Comparison of ENCODE assay signal across 9 cellular contexts in the genomic region with DNA sequence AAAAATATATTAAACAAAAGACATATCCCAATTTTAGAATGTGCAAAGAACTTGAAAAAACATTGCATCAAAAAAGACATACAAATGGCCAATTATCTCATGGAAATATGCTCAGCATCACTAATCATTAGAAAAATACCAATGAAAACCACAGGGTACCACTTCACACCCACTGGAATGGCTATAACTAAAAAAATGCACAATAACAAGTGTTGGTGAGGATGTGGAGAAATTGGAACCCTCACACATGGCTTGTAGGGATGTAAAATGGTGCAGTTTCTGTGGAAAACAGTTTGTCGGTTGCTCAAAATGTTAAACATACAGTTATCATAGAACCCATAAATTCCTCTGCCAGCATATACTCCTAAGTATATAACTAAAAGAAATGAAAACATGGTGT. TPM values are rescaled to one million over a fixed set of nuclear protein-coding genes. Genes with fewer than 3 reads are reported as not detected.
DNase-seq lines count a peak whose midpoint lies in the region; ATAC-seq and TF ChIP-seq lines count a peak whose summit lies in the region.
"Had no signal": no experiment of that assay in that cellular context is flagged by ENCODE, and none has a peak within 500 bp of the region (broad histone marks: within the 10 kb centered on the region; RNA-seq: fewer than 3 reads in every experiment).

No MANE protein-coding gene starts in this region.

- no peak overlapping the region for H3K27ac Mint-ChIP-seq in progenitor cell of endocrine pancreas

- H3K9ac ChIP-seq in HCT116 (ENCODE audit: low read length) (0 out of 2 replicates have a peak overlapping the region, but pooled peaks have one; percentile 95), SU-DHL-6 (ENCODE audit: low read length) (no peak overlapping the region)

- no peak for ATAC-seq in HCT116
- ATAC-seq in HG02885 (IDR thresholded peaks at IDR 0.05; ENCODE audit: poor library complexity, unreplicated experiment): no peak

- peaks cover 3% of the 10 kb centered on the region for H3K27me3 Mint-ChIP-seq in progenitor cell of endocrine pancreas

- DNase-seq in HCT116 (ENCODE audit: low read depth, low spot score): no peak
- no peak for DNase-seq in epithelial cell of prostate (ENCODE audit: low read depth, low spot score)
- DNase-seq in progenitor cell of endocrine pancreas (ENCODE audit: low spot score, unreplicated experiment): no peak
- DNase-seq in mucosa of gallbladder (ENCODE audit: low spot score): no peak
- DNase-seq in dermis blood vessel endothelial cell: no peak

- H3K9me2 ChIP-seq in HCT116 (ENCODE audit: insufficient read depth) (no peaks in the 10 kb centered on the region), SU-DHL-6 (replicated peaks; ENCODE audit: insufficient read depth, low read length) (no peaks in the 10 kb centered on the region)

- H3K4me2 ChIP-seq in HCT116 (ENCODE audit: low read length) (peak overlapping the region; percentile 76), SU-DHL-6 (ENCODE audit: low read depth, low read length, poor library complexity, severe bottlenecking) (peak overlapping the region; percentile 89)

- H4K20me1 ChIP-seq in HCT116 (ENCODE audit: insufficient read depth) (no peaks in the 10 kb centered on the region), SU-DHL-6 (ENCODE audit: low read depth, low read length) (no peaks in the 10 kb centered on the region)

- no TSS peak for BruUV-seq in HCT116 (replicated peaks; lab: Mats Ljungman, UMichigan)

- 0 out of 2 replicates have a peak, but pooled peaks cover 8% of the 10 kb centered on the region for H3F3A ChIP-seq in SU-DHL-6 (ENCODE audit: insufficient read depth)

- H3K4me3 ChIP-seq in HCT116 (replicated peaks in 1 of 2; ENCODE audit: low read depth in 1 of 2, low read length in 2 of 2) (peak overlapping the region in 1 of 2 experiments; percentile 98; a peak in 1 of 4 replicates), SU-DHL-6 (ENCODE audit: insufficient read depth, low read length, poor library complexity, severe bottlenecking) (no peak overlapping the region)

- H3K27ac ChIP-seq in HCT116 (ENCODE audit: low read depth, low read length) (peak overlapping the region; percentile 51), SU-DHL-6 (ENCODE audit: low read depth, low read length) (no peak overlapping the region), epithelial cell of prostate (peak overlapping the region; percentile 61)

- peaks cover 8 to 18% of the 10 kb centered on the region in 2 experiments for H3K36me3 ChIP-seq in HCT116 (ENCODE audit: control insufficient read depth in 1 of 2, insufficient read depth in 2 of 2, low read length in 2 of 2)
- no peaks in the 10 kb centered on the region for H3K36me3 ChIP-seq in SU-DHL-6 (ENCODE audit: low read length)

- POLR2A ChIA-PET in HCT116 (lab: Charles Lee): no interaction called here

- no peaks in the 10 kb centered on the region for H3K27me3 ChIP-seq in HCT116 (ENCODE audit: insufficient read depth, low read length)
- no peaks in the 10 kb centered on the region for H3K27me3 ChIP-seq in SU-DHL-6 (ENCODE audit: low read length)

- RAD21 ChIA-PET in HCT116 (lab: Charles Lee; ENCODE audit: low non-redundant PET in 1 of 2, low total read pairs in 2 of 2, uncharacterized antibody in 2 of 2, unreplicated experiment in 2 of 2): no interaction called here

- CTCF ChIA-PET in HCT116 (lab: Charles Lee): no interaction called here

- H3K79me2 ChIP-seq in HCT116 (ENCODE audit: insufficient read depth, low read length) (peaks cover 19% of the 10 kb centered on the region), SU-DHL-6 (ENCODE audit: insufficient read depth, low read length) (peaks cover 10% of the 10 kb centered on the region)

- TF ChIP-seq POLR2A in HCT116 (IDR thresholded peaks at IDR 0.05; ENCODE audit: borderline replicate concordance, extremely low read depth, insufficient read depth, insufficient read length): no peak

- H3K4me1 Mint-ChIP-seq in progenitor cell of endocrine pancreas (ENCODE audit: low read depth): peaks cover 10% of the 10 kb centered on the region

- H2AFZ ChIP-seq in HCT116 (ENCODE audit: low read depth, low read length, poor library complexity, severe bottlenecking) (peak overlapping the region; percentile 98), SU-DHL-6 (ENCODE audit: low read depth, low read length, severe bottlenecking) (peak overlapping the region; percentile 88)

- H3K36me3 Mint-ChIP-seq in progenitor cell of endocrine pancreas (ENCODE audit: insufficient read depth): peaks cover 4% of the 10 kb centered on the region

- H3K4me3 Mint-ChIP-seq in progenitor cell of endocrine pancreas (ENCODE audit: low read depth): peak overlapping the region; percentile 100

- intact Hi-C loops in HCT116 (cut with micrococcal nuclease): no loop called here

- no peak for TF ChIP-seq RAD21 in HCT116 (IDR thresholded peaks at IDR 0.05; ENCODE audit: low read depth)

- TF ChIP-seq CTCF in HCT116 (IDR thresholded peaks at IDR 0.05 in 2 of 3, conservative IDR thresholded peaks at IDR 0.05 in 1 of 3; ENCODE audit: borderline replicate concordance in 1 of 3, insufficient read depth in 1 of 3, low read depth in 2 of 3, low read length in 2 of 3) (no peak), SU-DHL-6 (IDR thresholded peaks at IDR 0.05; ENCODE audit: insufficient read depth, low read length, poor library complexity, severe bottlenecking) (no peak), progenitor cell of endocrine pancreas (IDR thresholded peaks at IDR 0.05; ENCODE audit: unreplicated experiment) (no peak)

- peaks cover 13 to 21% of the 10 kb centered on the region in 2 experiments for H3K4me1 ChIP-seq in HCT116 (ENCODE audit: control insufficient read depth in 1 of 2, insufficient read depth in 2 of 2, low read length in 2 of 2)

- H3K9me3 ChIP-seq in HCT116 (ENCODE audit: control insufficient read depth in 1 of 2, insufficient read depth in 1 of 2, low read depth in 1 of 2, low read length in 2 of 2) (no peaks in the 10 kb centered on the region), SU-DHL-6 (ENCODE audit: insufficient read depth, low read length) (no peaks in the 10 kb centered on the region)

- no peaks in the 10 kb centered on the region for H3K9me3 Mint-ChIP-seq in progenitor cell of endocrine pancreas (ENCODE audit: low read depth)

TF ChIP-seq in HCT116, 20 proteins besides CTCF, POLR2A, EP300 and RAD21 (continues in another document):
- TF ChIP-seq, protein P1, sequence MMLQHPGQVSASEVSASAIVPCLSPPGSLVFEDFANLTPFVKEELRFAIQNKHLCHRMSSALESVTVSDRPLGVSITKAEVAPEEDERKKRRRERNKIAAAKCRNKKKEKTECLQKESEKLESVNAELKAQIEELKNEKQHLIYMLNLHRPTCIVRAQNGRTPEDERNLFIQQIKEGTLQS (IDR thresholded peaks at IDR 0.05): no peak
- TF ChIP-seq SP1 (IDR thresholded peaks at IDR 0.05; ENCODE audit: low read depth) (no peak), SRF (IDR thresholded peaks at IDR 0.05; ENCODE audit: low read depth) (no peak), EGR1 (IDR thresholded peaks at IDR 0.05; ENCODE audit: low read depth) (no peak), EZH2phosphoT487 (IDR thresholded peaks at IDR 0.05; ENCODE audit: borderline replicate concordance) (no peak), FOSL1 (IDR thresholded peaks at IDR 0.05; ENCODE audit: low read depth) (no peak), JUND (IDR thresholded peaks at IDR 0.05) (no peak), SIN3A (IDR thresholded peaks at IDR 0.05; ENCODE audit: low read depth) (no peak), ZFX (IDR thresholded peaks at IDR 0.05) (no peak), YY1 (IDR thresholded peaks at IDR 0.05; ENCODE audit: extremely low read depth, insufficient replicate concordance, low read depth, low read length) (no peak), EZH2 (IDR thresholded peaks at IDR 0.05) (no peak), POLR2AphosphoS5 (IDR thresholded peaks at IDR 0.05; ENCODE audit: low read depth, low read length) (no peak)
- TF ChIP-seq, protein P2, sequence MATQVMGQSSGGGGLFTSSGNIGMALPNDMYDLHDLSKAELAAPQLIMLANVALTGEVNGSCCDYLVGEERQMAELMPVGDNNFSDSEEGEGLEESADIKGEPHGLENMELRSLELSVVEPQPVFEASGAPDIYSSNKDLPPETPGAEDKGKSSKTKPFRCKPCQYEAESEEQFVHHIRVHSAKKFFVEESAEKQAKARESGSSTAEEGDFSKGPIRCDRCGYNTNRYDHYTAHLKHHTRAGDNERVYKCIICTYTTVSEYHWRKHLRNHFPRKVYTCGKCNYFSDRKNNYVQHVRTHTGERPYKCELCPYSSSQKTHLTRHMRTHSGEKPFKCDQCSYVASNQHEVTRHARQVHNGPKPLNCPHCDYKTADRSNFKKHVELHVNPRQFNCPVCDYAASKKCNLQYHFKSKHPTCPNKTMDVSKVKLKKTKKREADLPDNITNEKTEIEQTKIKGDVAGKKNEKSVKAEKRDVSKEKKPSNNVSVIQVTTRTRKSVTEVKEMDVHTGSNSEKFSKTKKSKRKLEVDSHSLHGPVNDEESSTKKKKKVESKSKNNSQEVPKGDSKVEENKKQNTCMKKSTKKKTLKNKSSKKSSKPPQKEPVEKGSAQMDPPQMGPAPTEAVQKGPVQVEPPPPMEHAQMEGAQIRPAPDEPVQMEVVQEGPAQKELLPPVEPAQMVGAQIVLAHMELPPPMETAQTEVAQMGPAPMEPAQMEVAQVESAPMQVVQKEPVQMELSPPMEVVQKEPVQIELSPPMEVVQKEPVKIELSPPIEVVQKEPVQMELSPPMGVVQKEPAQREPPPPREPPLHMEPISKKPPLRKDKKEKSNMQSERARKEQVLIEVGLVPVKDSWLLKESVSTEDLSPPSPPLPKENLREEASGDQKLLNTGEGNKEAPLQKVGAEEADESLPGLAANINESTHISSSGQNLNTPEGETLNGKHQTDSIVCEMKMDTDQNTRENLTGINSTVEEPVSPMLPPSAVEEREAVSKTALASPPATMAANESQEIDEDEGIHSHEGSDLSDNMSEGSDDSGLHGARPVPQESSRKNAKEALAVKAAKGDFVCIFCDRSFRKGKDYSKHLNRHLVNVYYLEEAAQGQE (IDR thresholded peaks at IDR 0.05; ENCODE audit: low read depth): no peak

RNA-seq across cellular contexts. Expression of gene PSMB6, which starts 0.8 kb away (rescaled TPM):
- total RNA-seq in HCT116 (2021; ENCODE audit: unreplicated experiment) (221 TPM), progenitor cell of endocrine pancreas (126 and 137 TPM in 2 replicates), mucosa of gallbladder (104 TPM), dermis blood vessel endothelial cell (157 and 202 TPM in 2 replicates)
- 308 and 342 TPM in 2 replicates for polyA plus RNA-seq in HCT116 (2012)

RNA-seq across cellular contexts. Expression of gene GLTPD2, which starts 6.4 kb away (rescaled TPM):
- total RNA-seq in HCT116 (2021; ENCODE audit: unreplicated experiment): not detected
- 0.07 and 0.20 TPM in 2 replicates for polyA plus RNA-seq in HCT116 (2012)
- 4.0 and 4.1 TPM in 2 replicates for total RNA-seq in progenitor cell of endocrine pancreas
- 0.46 TPM for total RNA-seq in mucosa of gallbladder
- not detected in 2 replicates for total RNA-seq in dermis blood vessel endothelial cell
- total RNA-seq: lung microvascular endothelial cell; T-helper 2 cell treated with Interferon-gamma antibody and Interleukin-4, amounts not matched to agents 100 ng/mL and 5 ng/mL, for 36 hours had no signal

RNA-seq across cellular contexts. Expression of gene VMO1, which starts 9.0 kb away (rescaled TPM):
- total RNA-seq in HCT116 (2021; ENCODE audit: unreplicated experiment) (0.76 TPM), progenitor cell of endocrine pancreas (1.3 and 2.0 TPM in 2 replicates), mucosa of gallbladder (3.9 TPM), dermis blood vessel endothelial cell (0.51 TPM in 1 of 2 replicates, not detected in the other)
- polyA plus RNA-seq in HCT116 (2012): 0.49 and 0.52 TPM in 2 replicates
- total RNA-seq: lung microvascular endothelial cell had no signal

RNA-seq across cellular contexts. Expression of gene PLD2, which starts 11.8 kb away (rescaled TPM):
- total RNA-seq in HCT116 (2021; ENCODE audit: unreplicated experiment): 47.7 TPM
- polyA plus RNA-seq in HCT116 (2012): 39.8 and 42.3 TPM in 2 replicates
- total RNA-seq in progenitor cell of endocrine pancreas: 80.3 and 81.0 TPM in 2 replicates
- 48.7 TPM for total RNA-seq in mucosa of gallbladder
- 35.1 and 47.2 TPM in 2 replicates for total RNA-seq in dermis blood vessel endothelial cell
